ENCODE assay signal across 20 cellular contexts in the genomic region with DNA sequence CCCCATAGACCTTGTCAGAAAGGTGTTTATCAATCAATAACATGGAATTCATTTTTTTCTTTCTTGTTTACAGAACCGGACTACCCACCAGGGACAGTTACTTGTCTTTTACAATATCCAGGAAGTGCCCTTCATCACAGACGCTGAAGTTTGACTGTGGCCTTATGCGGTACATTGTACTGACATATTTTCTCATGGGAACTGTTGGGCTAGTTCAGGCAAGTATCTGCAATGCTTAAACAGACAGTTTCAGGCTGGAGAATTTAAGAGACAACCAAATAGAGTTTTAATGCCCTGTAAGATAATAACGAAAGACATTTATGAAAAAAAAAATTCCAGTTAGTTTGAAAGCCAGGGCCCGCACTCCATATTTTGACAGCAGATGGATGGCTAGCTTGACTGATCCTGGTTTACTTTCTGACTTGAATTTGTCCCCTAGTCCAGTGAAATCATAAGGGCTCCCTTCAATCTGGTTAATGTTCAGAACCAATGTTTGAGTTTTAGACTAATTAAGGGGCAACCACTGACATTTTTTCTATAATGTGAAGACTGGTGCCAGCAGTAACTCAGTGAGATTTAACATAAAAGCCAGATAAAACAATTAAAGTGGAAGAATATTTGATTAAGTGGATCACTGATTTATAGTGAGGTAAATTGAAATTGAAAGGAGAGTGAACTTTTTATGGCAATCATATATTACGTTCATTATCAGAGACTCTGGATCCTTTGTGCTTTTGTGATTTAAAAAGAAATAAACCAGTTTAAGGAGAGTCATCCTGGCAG.
"Had no signal": no experiment of that assay in that cellular context is flagged by ENCODE, and none has a peak within 500 bp of the region (broad histone marks: within the 10 kb centered on the region; RNA-seq: fewer than 3 reads in every experiment).

No MANE protein-coding gene starts in this region.

- H3K27ac ChIP-seq: colonic mucosa, heart left ventricle, pancreas, right lobe of liver, upper lobe of left lung, uterus had no signal

- H3K27me3 ChIP-seq: colonic mucosa, upper lobe of left lung, uterus had no signal

- H3K27ac Mint-ChIP-seq: nephron; progenitor cell of endocrine pancreas; stimulated activated naive B cell treated with anti-CD40 and anti-IgM and Interleukin-4, amounts not matched to agents 10 μg/mL and 1 μg/mL and 100 μg/mL, for 72 hours; stimulated activated naive CD8-positive, alpha-beta T cell treated with anti-CD3 and anti-CD28 coated beads, Interleukin-15, amount 100 ng/mL, for 72 hours had no signal

- H3K4me1 ChIP-seq: colonic mucosa, heart left ventricle, pancreas, right lobe of liver, upper lobe of left lung, uterus had no signal

- H3K4me3 Mint-ChIP-seq: nephron; stimulated activated naive B cell treated with anti-CD40 and anti-IgM and Interleukin-4, amounts not matched to agents 10 μg/mL and 1 μg/mL and 100 μg/mL, for 72 hours; stimulated activated naive CD8-positive, alpha-beta T cell treated with anti-CD3 and anti-CD28 coated beads, Interleukin-15, amount 100 ng/mL, for 72 hours had no signal

- H3K4me1 Mint-ChIP-seq: nephron; stimulated activated naive B cell treated with anti-CD40 and anti-IgM and Interleukin-4, amounts not matched to agents 10 μg/mL and 1 μg/mL and 100 μg/mL, for 72 hours had no signal

- H3K36me3 ChIP-seq: colonic mucosa, heart left ventricle, pancreas, right lobe of liver, upper lobe of left lung, uterus had no signal

- H3K9me3 ChIP-seq: colonic mucosa, heart left ventricle, pancreas, right lobe of liver, upper lobe of left lung, uterus had no signal

- H3K9me3 Mint-ChIP-seq: stimulated activated naive CD8-positive, alpha-beta T cell treated with anti-CD3 and anti-CD28 coated beads, Interleukin-15, amount 100 ng/mL, for 72 hours had no signal

- ATAC-seq: heart left ventricle; left lobe of liver; pancreas; right lobe of liver; stimulated activated naive B cell treated with anti-CD40 and anti-IgM and Interleukin-4, amounts not matched to agents 10 μg/mL and 1 μg/mL and 100 μg/mL, for 72 hours; stimulated activated naive CD8-positive, alpha-beta T cell treated with anti-CD3 and anti-CD28 coated beads, Interleukin-15, amount 100 ng/mL, for 72 hours had no signal

- H3K36me3 Mint-ChIP-seq: stimulated activated naive B cell treated with anti-CD40 and anti-IgM and Interleukin-4, amounts not matched to agents 10 μg/mL and 1 μg/mL and 100 μg/mL, for 72 hours had no signal

- H3K4me3 ChIP-seq: colonic mucosa, heart left ventricle, pancreas, right lobe of liver, upper lobe of left lung, uterus had no signal

- DNase-seq: colonic mucosa; dermis blood vessel endothelial cell; heart left ventricle; hippocampal formation; kidney glomerular epithelial cell; midbrain; occipital lobe; pancreas; retina; right lobe of liver; stimulated activated CD4-positive, alpha-beta T cell treated with anti-CD3 and anti-CD28 coated beads, Interleukin-2, amount 100 ng/mL, for 24 hours; stimulated activated CD4-positive, alpha-beta T cell treated with anti-CD3 and anti-CD28 coated beads, Interleukin-4, amount 100 ng/mL, for 4 hours; stimulated activated naive B cell treated with anti-CD40 and anti-IgM and Interleukin-4, amounts not matched to agents 10 μg/mL and 1 μg/mL and 100 μg/mL, for 72 hours; stimulated activated naive CD8-positive, alpha-beta T cell treated with anti-CD3 and anti-CD28 coated beads, Interleukin-15, amount 100 ng/mL, for 72 hours; substantia nigra; upper lobe of left lung; uterus had no signal
